ENCODE assay signal across 8 cellular contexts in genomic region chr12:121798807-121799174, GRCh38. TPM values are rescaled to one million over a fixed set of nuclear protein-coding genes. Genes with fewer than 3 reads are reported as not detected.
A peak's percentile ranks its signal among the peaks of the same experiment; 100 is the strongest.
DNase-seq lines count a peak whose midpoint lies in the region; ATAC-seq and TF ChIP-seq lines count a peak whose summit lies in the region.

No MANE protein-coding gene starts in this region.

- TF ChIP-seq POLR2A in spleen (IDR thresholded peaks at IDR 0.05), result no peak

- CTCF ChIA-PET in activated CD8-positive, alpha-beta T cell treated with anti-CD3 and anti-CD28 coated beads, Interleukin-2, amount 10 ng/mL, durations not matched to agents 7 days and 5 days (lab: Charles Lee), result interaction anchor here (2.3 to 26.5 kb wide), 3 partner anchors 7 to 90 kb away, joined by 9 to 956 read pairs (median 956); partner anchors contain the start of genes PSMD9, RHOF and SETD1B

- no peaks in the 10 kb centered on the region for H3K27me3 Mint-ChIP-seq in activated CD8-positive, alpha-beta T cell treated with anti-CD3 and anti-CD28 coated beads, Interleukin-2, amount 10 ng/mL, durations not matched to agents 7 days and 5 days (ENCODE audit: low read depth)

- H3K27me3 ChIP-seq in iPS-15b (ENCODE audit: control insufficient read depth, insufficient read depth, low read length), result no peaks in the 10 kb centered on the region
- H3K27me3 ChIP-seq in spleen (replicated peaks in 1 of 7), result no peaks in the 10 kb centered on the region

- H3K4me3 ChIP-seq in HFF-Myc (replicated peaks; ENCODE audit: low read depth, low read length), result peak overlapping the region; percentile 63
- H3K4me3 ChIP-seq in iPS-15b (ENCODE audit: low read depth, low read length), result peak overlapping the region; percentile 62
- H3K4me3 ChIP-seq in spleen, result peak overlapping the region in 6 of 8 donors; percentile 60 to 92 (median 75)

- H3K9me3 Mint-ChIP-seq in activated CD8-positive, alpha-beta T cell treated with anti-CD3 and anti-CD28 coated beads, Interleukin-2, amount 10 ng/mL, durations not matched to agents 7 days and 5 days (ENCODE audit: insufficient read depth), result no peaks in the 10 kb centered on the region

- peaks cover 41% of the 10 kb centered on the region for H3K4me1 Mint-ChIP-seq in activated CD8-positive, alpha-beta T cell treated with anti-CD3 and anti-CD28 coated beads, Interleukin-2, amount 10 ng/mL, durations not matched to agents 7 days and 5 days (ENCODE audit: low read depth)

- H3K27ac ChIP-seq in spleen, result peak overlapping the region; percentile 99 to 100 (median 100)

- POLR2A ChIA-PET in activated CD8-positive, alpha-beta T cell treated with anti-CD3 and anti-CD28 coated beads, Interleukin-2, amount 10 ng/mL, durations not matched to agents 7 days and 5 days (lab: Charles Lee), result interaction anchor here (1.5 to 26.9 kb wide), 3 partner anchors 7 to 39 kb away, joined by 4 to 543 read pairs (median 543); partner anchors contain the start of genes RHOF and SETD1B

- TF ChIP-seq CTCF in HFF-Myc (IDR thresholded peaks at IDR 0.05; ENCODE audit: low read depth, low read length, missing control alignments), result no peak
- TF ChIP-seq CTCF in spleen (IDR thresholded peaks at IDR 0.05 in 8 of 11, conservative IDR thresholded peaks at IDR 0.05 in 3 of 11), result no peak
- TF ChIP-seq CTCF in GM10266 (IDR thresholded peaks at IDR 0.05; ENCODE audit: control insufficient read depth, insufficient read depth, low read depth, missing control alignments), result no peak

- H3K9me3 ChIP-seq in iPS-15b (ENCODE audit: control insufficient read depth, insufficient read depth, low read length) (no peaks in the 10 kb centered on the region), spleen (no peaks in the 10 kb centered on the region)

- peak overlapping the region; percentile 84 for H3K4me3 Mint-ChIP-seq in activated CD8-positive, alpha-beta T cell treated with anti-CD3 and anti-CD28 coated beads, Interleukin-2, amount 10 ng/mL, durations not matched to agents 7 days and 5 days

- peak overlapping the region; percentile 92 for H3K27ac Mint-ChIP-seq in activated CD8-positive, alpha-beta T cell treated with anti-CD3 and anti-CD28 coated beads, Interleukin-2, amount 10 ng/mL, durations not matched to agents 7 days and 5 days

- no peak for ATAC-seq in activated CD8-positive, alpha-beta T cell treated with anti-CD3 and anti-CD28 coated beads, Interleukin-2, amount 10 ng/mL, durations not matched to agents 7 days and 5 days
- ATAC-seq in GM19351 (IDR thresholded peaks at IDR 0.05; ENCODE audit: unreplicated experiment), result no peak

- H3K4me1 ChIP-seq in iPS-15b (ENCODE audit: control insufficient read depth, insufficient read depth, low read length) (peaks cover 20% of the 10 kb centered on the region), spleen (peaks cover 45 to 80% (median 64%) of the 10 kb centered on the region in 6 donors)

- intact Hi-C loops in spleen (cut with DNase I; ENCODE audit: low total_unique reads), result no loop called here

- WGBS in spleen, 5 donors, result 68 to 73% (median 69%) methylated on average over 10 of the region's 10 CpGs

- H3K9ac ChIP-seq in iPS-15b (ENCODE audit: low read depth, low read length), result peak overlapping the region; percentile 13

- DNase-seq in HFF-Myc (ENCODE audit: extremely low read depth, low read depth) (no peak), spleen (no peak), GM10266 (ENCODE audit: extremely low spot score) (no peak), middle frontal gyrus (ENCODE audit: extremely low spot score, low spot score) (no peak), KG1 (lab: John Stamatoyannopoulos, UW) (no peak)
- DNase-seq in activated CD8-positive, alpha-beta T cell treated with anti-CD3 and anti-CD28 coated beads, Interleukin-2, amount 10 ng/mL, durations not matched to agents 7 days and 5 days, result no peak

- H3K36me3 ChIP-seq in iPS-15b (ENCODE audit: control insufficient read depth, insufficient read depth, low read length) (peaks cover 17% of the 10 kb centered on the region), spleen (peaks cover 0 to 42% (median 18%) of the 10 kb centered on the region in 6 donors)

- peaks cover 44% of the 10 kb centered on the region for H3K36me3 Mint-ChIP-seq in activated CD8-positive, alpha-beta T cell treated with anti-CD3 and anti-CD28 coated beads, Interleukin-2, amount 10 ng/mL, durations not matched to agents 7 days and 5 days (ENCODE audit: low read depth)

RNA-seq across cellular contexts. Expression of gene SETD1B, which starts 5.0 kb away (rescaled TPM):
- total RNA-seq in activated CD8-positive, alpha-beta T cell treated with anti-CD3 and anti-CD28 coated beads, Interleukin-2, amount 10 ng/mL, durations not matched to agents 7 days and 5 days, result 10 to 100 TPM; 30.0 to 30.9 TPM
- 10 to 100 TPM; 19.9 to 37.7 (median 31.8) TPM for total RNA-seq in spleen
- polyA plus RNA-seq in spleen, result 10 to 100 TPM in 1 of 3 donors, 1 to 10 TPM in 2; 3.3 to 11.9 (median 5.3) TPM

RNA-seq across cellular contexts. Expression of gene RHOF, which starts 5.3 kb away (rescaled TPM):
- 100 to 1,000 TPM; 145 to 154 TPM for total RNA-seq in activated CD8-positive, alpha-beta T cell treated with anti-CD3 and anti-CD28 coated beads, Interleukin-2, amount 10 ng/mL, durations not matched to agents 7 days and 5 days
- 10 to 100 TPM; 45.2 to 71.7 (median 54.6) TPM for total RNA-seq in spleen
- polyA plus RNA-seq in spleen, result 10 to 100 TPM; 18.4 to 29.4 (median 20.3) TPM

RNA-seq across cellular contexts. Expression of gene HPD, which starts 59.9 kb away (rescaled TPM):
- total RNA-seq in activated CD8-positive, alpha-beta T cell treated with anti-CD3 and anti-CD28 coated beads, Interleukin-2, amount 10 ng/mL, durations not matched to agents 7 days and 5 days, result not detected
- total RNA-seq in spleen, result 1 to 10 TPM in 4 of 7 donors, under 1 TPM in 2, not detected in 1; 0.57 to 2.8 (median 1.7) TPM
- 1 to 10 TPM in 1 of 3 donors, under 1 TPM in 2; 0.78 to 1.5 (median 0.86) TPM for polyA plus RNA-seq in spleen
